Comparison of ENCODE assay signal across 1 cellular context in genomic region chr19:43474986-43475705, GRCh38.
A peak's percentile ranks its signal among the peaks of the same experiment; 100 is the strongest.
TF ChIP-seq lines count a peak whose summit lies in the region.

No MANE protein-coding gene starts in this region.

TF ChIP-seq in H1, 55 proteins besides CTCF, POLR2A, EP300 and RAD21 (continued from another document):
- TF ChIP-seq ATF2 (IDR thresholded peaks at IDR 0.05; ENCODE audit: low read length) = 0 out of 2 replicates have a peak, but pooled peaks have one; percentile 28
- peak; percentile 63; the same call in 1 of the 2 replicates for TF ChIP-seq YY1 (IDR thresholded peaks at IDR 0.05; ENCODE audit: low read depth, low read length)
- TF ChIP-seq CBX5 (IDR thresholded peaks at IDR 0.05; ENCODE audit: low read depth, low read length) = no peak
- TF ChIP-seq POLR2AphosphoS5 (IDR thresholded peaks at IDR 0.05; ENCODE audit: low read depth, low read length) = peak; percentile 70
- no peak for TF ChIP-seq BCL11A (IDR thresholded peaks at IDR 0.05; ENCODE audit: low read depth in 2 of 2, low read length in 2 of 2)
- TF ChIP-seq PHF8 (conservative IDR thresholded peaks at IDR 0.05; ENCODE audit: low read depth, low read length) = peak; percentile 54; the same call in 1 of the 2 replicates
- TF ChIP-seq, protein P1, sequence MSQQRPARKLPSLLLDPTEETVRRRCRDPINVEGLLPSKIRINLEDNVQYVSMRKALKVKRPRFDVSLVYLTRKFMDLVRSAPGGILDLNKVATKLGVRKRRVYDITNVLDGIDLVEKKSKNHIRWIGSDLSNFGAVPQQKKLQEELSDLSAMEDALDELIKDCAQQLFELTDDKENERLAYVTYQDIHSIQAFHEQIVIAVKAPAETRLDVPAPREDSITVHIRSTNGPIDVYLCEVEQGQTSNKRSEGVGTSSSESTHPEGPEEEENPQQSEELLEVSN (IDR thresholded peaks at IDR 0.05) = peak; percentile 72
- peak; percentile 82 for TF ChIP-seq MAX (IDR thresholded peaks at IDR 0.05)
- TF ChIP-seq CTBP2 (IDR thresholded peaks at IDR 0.05; ENCODE audit: borderline replicate concordance, insufficient read depth, insufficient read length, low read length) = no peak
- TF ChIP-seq SP2 (IDR thresholded peaks at IDR 0.05; ENCODE audit: low read length) = no peak
- TF ChIP-seq KDM5A (IDR thresholded peaks at IDR 0.05; ENCODE audit: low read length) = no peak
- peak; percentile 95 for TF ChIP-seq CREB1 (IDR thresholded peaks at IDR 0.05)
- peak; percentile 66; the same call in 1 of the 2 replicates for TF ChIP-seq SP4 (IDR thresholded peaks at IDR 0.05; ENCODE audit: low read length)
- TF ChIP-seq ZNF274 (IDR thresholded peaks at IDR 0.05; ENCODE audit: borderline replicate concordance, extremely low read depth, low read length) = no peak
- peak; percentile 39 for TF ChIP-seq KDM4A (IDR thresholded peaks at IDR 0.05; ENCODE audit: low read depth, low read length, severe bottlenecking)
- no peak for TF ChIP-seq TCF12 (IDR thresholded peaks at IDR 0.05; ENCODE audit: low read depth, low read length)
